In genomic region chr2:86233464-86233863, GRCh38 we compare ENCODE assay signal across 17 cellular contexts.
"Had no signal": no experiment of that assay in that cellular context is flagged by ENCODE, and none has a peak within 500 bp of the region (broad histone marks: within the 10 kb centered on the region; RNA-seq: fewer than 3 reads in every experiment).

No MANE protein-coding gene starts in this region.

- DNase-seq: activated CD4-positive, alpha-beta T cell treated with anti-CD3 and anti-CD28 coated beads for 1 hour; activated CD4-positive, alpha-beta T cell treated with anti-CD3 and anti-CD28 coated beads, Interleukin-2, amount 50 U/mL, for 48 hours; activated naive CD8-positive, alpha-beta T cell treated with anti-CD3 and anti-CD28 coated beads, Interleukin-2, amount 10 ng/mL, durations not matched to agents 7 days and 5 days; amygdala; body of pancreas; caudate nucleus; colonic mucosa; gastrocnemius medialis; immature natural killer cell; kidney glomerular epithelial cell; left ventricle myocardium superior; naive B cell; nucleus accumbens; spleen; stimulated activated CD4-positive, alpha-beta T cell treated with anti-CD3 and anti-CD28 coated beads, Interleukin-4, amount 100 ng/mL, for 4 hours; stimulated activated naive B cell treated with anti-CD40 and anti-IgM and Interleukin-4, amounts not matched to agents 10 μg/mL and 1 μg/mL and 100 μg/mL, for 72 hours had no signal

- H3K4me3 ChIP-seq: body of pancreas, colonic mucosa, gastrocnemius medialis, spleen had no signal

- H3K27ac Mint-ChIP-seq: activated naive CD8-positive, alpha-beta T cell treated with anti-CD3 and anti-CD28 coated beads, Interleukin-2, amount 10 ng/mL, durations not matched to agents 7 days and 5 days; immature natural killer cell had no signal

- H3K36me3 Mint-ChIP-seq: immature natural killer cell; naive B cell; stimulated activated naive B cell treated with anti-CD40 and anti-IgM and Interleukin-4, amounts not matched to agents 10 μg/mL and 1 μg/mL and 100 μg/mL, for 72 hours had no signal

- H3K4me3 Mint-ChIP-seq: activated naive CD8-positive, alpha-beta T cell treated with anti-CD3 and anti-CD28 coated beads, Interleukin-2, amount 10 ng/mL, durations not matched to agents 7 days and 5 days; immature natural killer cell; naive B cell; stimulated activated naive B cell treated with anti-CD40 and anti-IgM and Interleukin-4, amounts not matched to agents 10 μg/mL and 1 μg/mL and 100 μg/mL, for 72 hours had no signal

- H3K27me3 ChIP-seq: body of pancreas, colonic mucosa, gastrocnemius medialis, spleen had no signal

- H3K36me3 ChIP-seq: colonic mucosa, gastrocnemius medialis, spleen had no signal

- H3K9me3 ChIP-seq: body of pancreas, colonic mucosa, gastrocnemius medialis, spleen had no signal

- H3K9me3 Mint-ChIP-seq: activated naive CD8-positive, alpha-beta T cell treated with anti-CD3 and anti-CD28 coated beads, Interleukin-2, amount 10 ng/mL, durations not matched to agents 7 days and 5 days; stimulated activated naive B cell treated with anti-CD40 and anti-IgM and Interleukin-4, amounts not matched to agents 10 μg/mL and 1 μg/mL and 100 μg/mL, for 72 hours had no signal

- H3K27ac ChIP-seq: body of pancreas, colonic mucosa, gastrocnemius medialis, spleen, VCaP had no signal

- ATAC-seq: body of pancreas; gastrocnemius medialis; left ventricle myocardium superior; stimulated activated naive B cell treated with anti-CD40 and anti-IgM and Interleukin-4, amounts not matched to agents 10 μg/mL and 1 μg/mL and 100 μg/mL, for 72 hours had no signal
